ENCODE assay signal across 22 cellular contexts in genomic region chr2:146385031-146385430, GRCh38.
DNase-seq lines count a peak whose midpoint lies in the region; ATAC-seq and TF ChIP-seq lines count a peak whose summit lies in the region.
"Had no signal": no experiment of that assay in that cellular context is flagged by ENCODE, and none has a peak within 500 bp of the region (broad histone marks: within the 10 kb centered on the region; RNA-seq: fewer than 3 reads in every experiment).

No MANE protein-coding gene starts in this region.

- H3K27ac ChIP-seq in tibial artery = no peak overlapping the region
- H3K27ac ChIP-seq: C4-2B, psoas muscle had no signal

- ATAC-seq in GM18861 (IDR thresholded peaks at IDR 0.05; ENCODE audit: unreplicated experiment) (peak; percentile 75), HG02678 (IDR thresholded peaks at IDR 0.05; ENCODE audit: unreplicated experiment) (peak; percentile 54), HG03565 (IDR thresholded peaks at IDR 0.05; ENCODE audit: unreplicated experiment) (peak; percentile 80), HG03039 (IDR thresholded peaks at IDR 0.05; ENCODE audit: unreplicated experiment) (no peak), omental fat pad (ENCODE audit: low FRiP score) (no peak)
- ATAC-seq: psoas muscle; stimulated activated memory B cell treated with anti-CD40 and anti-IgM and Interleukin-4, amounts not matched to agents 10 μg/mL and 1 μg/mL and 100 μg/mL, for 72 hours had no signal

- no peaks in the 10 kb centered on the region for H3K27me3 ChIP-seq in tibial artery

- no peak for TF ChIP-seq CTCF in omental fat pad (IDR thresholded peaks at IDR 0.05)
- no peak for TF ChIP-seq CTCF in tibial artery (IDR thresholded peaks at IDR 0.05)

- intact Hi-C loops in tibial artery (cut with DNase I; ENCODE audit: low total_unique reads) = no loop called here

- no peak overlapping the region for H3K4me3 ChIP-seq in tibial artery
- H3K4me3 ChIP-seq: psoas muscle had no signal

- no peaks in the 10 kb centered on the region for H3K9me3 ChIP-seq in tibial artery
- H3K9me3 ChIP-seq: psoas muscle had no signal

- no peaks in the 10 kb centered on the region for H3K4me1 ChIP-seq in tibial artery
- H3K4me1 ChIP-seq: psoas muscle had no signal

- DNase-seq in germinal center (ENCODE audit: low spot score) = peak; percentile 13
- DNase-seq in omental fat pad (ENCODE audit: low spot score) = no peak
- DNase-seq in tibial artery = no peak
- DNase-seq: activated CD8-positive, alpha-beta memory T cell treated with anti-CD3 and anti-CD28 coated beads for 24 hours; caudate nucleus; DND-41; effector memory CD4-positive, alpha-beta T cell; hippocampal formation; kidney; mesendoderm; NCI-H1417; NCI-H2171; NCI-H774; psoas muscle; stimulated activated CD4-positive, alpha-beta T cell treated with anti-CD3 and anti-CD28 coated beads, Interleukin-12 subunit alpha, Interleukin-12 subunit beta, amount 100 ng/mL, for 4 hours; trophoblast cell had no signal

- no peaks in the 10 kb centered on the region for H3K36me3 ChIP-seq in tibial artery

Comparison
In these comparisons a context has a peak if more than half of its experiments do, and no peak if none do; other contexts are left out.
1. ATAC-seq: peak in GM18861 (single experiment), HG02678 (single experiment) and HG03565 (single experiment); none in HG03039 (single experiment) and omental fat pad (single experiment).